ENCODE assay signal across 8 cellular contexts in the genomic region with DNA sequence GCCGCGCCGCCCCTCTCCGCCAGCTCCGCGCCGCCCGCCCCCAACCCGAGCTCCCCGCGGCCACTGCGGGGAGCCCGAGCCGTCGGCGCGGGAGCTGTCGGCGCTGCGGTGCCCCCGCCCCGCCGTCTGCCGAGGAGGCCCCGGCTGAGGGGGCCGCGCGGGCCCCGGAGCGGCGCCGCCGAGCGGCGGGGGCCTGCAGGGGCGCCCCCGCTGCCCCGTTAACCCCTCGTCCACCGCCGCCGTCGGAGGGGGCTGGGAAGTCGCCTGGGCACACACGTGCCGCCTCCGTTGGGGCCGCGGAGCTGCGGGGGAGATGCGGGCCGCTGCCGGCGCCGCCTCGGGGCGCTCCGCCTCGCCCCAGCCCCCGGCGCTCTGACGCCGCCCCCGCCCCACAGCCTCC.
DNase-seq lines count a peak whose midpoint lies in the region; ATAC-seq and TF ChIP-seq lines count a peak whose summit lies in the region.
"Not testable (repeated sequence)": the region's sequence is repeated elsewhere in the genome, so short reads cannot be mapped to it uniquely, and the experiment has no call there.

No MANE protein-coding gene starts in this region.

- H3K9ac ChIP-seq in neural progenitor cell: peak overlapping the region; percentile 52

- H3K4me3 Mint-ChIP-seq in neural progenitor cell: not testable (repeated sequence)

- ATAC-seq in activated CD4-positive, CD25-positive, alpha-beta regulatory T cell treated with anti-CD3 and anti-CD28 coated beads, Interleukin-2, amount 50 U/mL, for 24 hours: peak; percentile 17 to 22

- peaks cover 21% of the 10 kb centered on the region for H4K20me1 ChIP-seq in neural progenitor cell (ENCODE audit: low read depth)

- not testable (repeated sequence) for H3K36me3 Mint-ChIP-seq in neural progenitor cell

- H3K9me3 Mint-ChIP-seq in neural progenitor cell: not testable (repeated sequence)

- intact Hi-C loops in left ventricle myocardium inferior (cut with micrococcal nuclease); tibial artery (cut with DNase I; ENCODE audit: low total_unique reads): not testable (repeated sequence)

- H3K27ac Mint-ChIP-seq in neural progenitor cell: not testable (repeated sequence)

- peak overlapping the region; percentile 58 for H3K4me3 ChIP-seq in HFF-Myc (replicated peaks; ENCODE audit: low read depth, low read length)
- peak overlapping the region; percentile 76 for H3K4me3 ChIP-seq in left ventricle myocardium inferior
- peak overlapping the region; percentile 99 for H3K4me3 ChIP-seq in neural progenitor cell
- peak overlapping the region; percentile 53 to 75 for H3K4me3 ChIP-seq in tibial artery

- not testable (repeated sequence) for H3K27me3 Mint-ChIP-seq in neural progenitor cell (ENCODE audit: insufficient read depth, low read depth)

- H3K4me2 ChIP-seq in neural progenitor cell: peak overlapping the region; percentile 90

- H3K27me3 ChIP-seq in left ventricle myocardium inferior (ENCODE audit: low read depth): peaks cover 30% of the 10 kb centered on the region
- not testable (repeated sequence) for H3K27me3 ChIP-seq in neural progenitor cell
- peaks cover 0 to 15% of the 10 kb centered on the region in 2 donors for H3K27me3 ChIP-seq in tibial artery

- DNase-seq in DMS53 (lab: John Stamatoyannopoulos, UW): peak; percentile 47
- not testable (repeated sequence) for DNase-seq in HFF-Myc (ENCODE audit: extremely low read depth, low read depth); left ventricle myocardium inferior; tibial artery
- DNase-seq in NCI-H2171 treated with DMSO at 0.1 percent for 48 hours (lab: John Stamatoyannopoulos, UW): peak; percentile 19
- peak; percentile 34 for DNase-seq in cerebellum (ENCODE audit: low spot score)
- DNase-seq in neural progenitor cell (ENCODE audit: low spot score): peak; percentile 75

- H3K36me3 ChIP-seq in left ventricle myocardium inferior, neural progenitor cell, tibial artery: not testable (repeated sequence)

- TF ChIP-seq CTCF in HFF-Myc (IDR thresholded peaks at IDR 0.05; ENCODE audit: low read depth, low read length, missing control alignments); left ventricle myocardium inferior (IDR thresholded peaks at IDR 0.05; ENCODE audit: borderline replicate concordance); neural progenitor cell (IDR thresholded peaks at IDR 0.05); tibial artery (IDR thresholded peaks at IDR 0.05): not testable (repeated sequence)

- peaks cover 72% of the 10 kb centered on the region for H3K79me2 ChIP-seq in neural progenitor cell (ENCODE audit: low read depth)

- H2AFZ ChIP-seq in neural progenitor cell (replicated peaks): not testable (repeated sequence)

- not testable (repeated sequence) for H3K9me3 ChIP-seq in left ventricle myocardium inferior (replicated peaks); neural progenitor cell (ENCODE audit: low read depth); tibial artery

- peaks cover 33% of the 10 kb centered on the region for H3K4me1 Mint-ChIP-seq in neural progenitor cell

- peaks cover 26% of the 10 kb centered on the region for H3F3A ChIP-seq in neural progenitor cell (ENCODE audit: low read depth)

- peaks cover 24% of the 10 kb centered on the region for H3K4me1 ChIP-seq in left ventricle myocardium inferior
- not testable (repeated sequence) for H3K4me1 ChIP-seq in neural progenitor cell
- peaks cover 0 to 34% (median 23%) of the 10 kb centered on the region in 4 donors for H3K4me1 ChIP-seq in tibial artery

- H3K27ac ChIP-seq in left ventricle myocardium inferior (replicated peaks) (peak overlapping the region; percentile 66), neural progenitor cell (peak overlapping the region; percentile 49), tibial artery (peak overlapping the region in 1 of 2 donors; percentile 18)
